Comparison of ENCODE assay signal across 8 cellular contexts in genomic region chr1:211416628-211417323, GRCh38.
DNase-seq lines count a peak whose midpoint lies in the region; ATAC-seq and TF ChIP-seq lines count a peak whose summit lies in the region.
"Not testable (repeated sequence)": the region's sequence is repeated elsewhere in the genome, so short reads cannot be mapped to it uniquely, and the experiment has no call there.

No MANE protein-coding gene starts in this region.

- H3K14ac ChIP-seq in IMR-90 (replicated peaks; ENCODE audit: low read depth, low read length) = not testable (repeated sequence)

- not testable (repeated sequence) for H3K9me1 ChIP-seq in IMR-90 (ENCODE audit: insufficient read depth, low read length)

- H3K27ac ChIP-seq in IMR-90 (ENCODE audit: insufficient read depth, low read length) = peak overlapping the region; percentile 37; the same call in 1 of the 2 replicates
- H3K27ac ChIP-seq in neural progenitor cell = not testable (repeated sequence)

- H3K4me3 ChIP-seq in H7 (ENCODE audit: insufficient read depth, low read depth, low read length) = peak overlapping the region; percentile 14; the same call in 1 of the 2 replicates
- peak overlapping the region; percentile 25 for H3K4me3 ChIP-seq in IMR-90 (ENCODE audit: insufficient read depth, low read depth, low read length)
- peak overlapping the region; percentile 39 for H3K4me3 ChIP-seq in neural progenitor cell

- H3K23ac ChIP-seq in IMR-90 (ENCODE audit: low read depth, low read length) = not testable (repeated sequence)

- H3K4me2 ChIP-seq in IMR-90 (ENCODE audit: low read depth, low read length) (peak overlapping the region; percentile 76), neural progenitor cell (peak overlapping the region; percentile 41)

- H3K4me1 ChIP-seq in IMR-90 (ENCODE audit: control insufficient read depth, insufficient read depth, low read length); neural progenitor cell: not testable (repeated sequence)

- not testable (repeated sequence) for H4K20me1 ChIP-seq in IMR-90 (ENCODE audit: insufficient read depth, low read length); neural progenitor cell (ENCODE audit: low read depth)

- not testable (repeated sequence) for H3K27me3 Mint-ChIP-seq in T-helper 17 cell; activated naive CD8-positive, alpha-beta T cell treated with anti-CD3 and anti-CD28 coated beads, Interleukin-2, amount 10 ng/mL, durations not matched to agents 7 days and 5 days; neural progenitor cell (ENCODE audit: insufficient read depth, low read depth)

- H3K36me3 ChIP-seq in H7 (replicated peaks; ENCODE audit: control insufficient read depth, insufficient read depth, low read length); IMR-90 (ENCODE audit: control insufficient read depth, insufficient read depth, low read length); neural progenitor cell: not testable (repeated sequence)

- H3K4me3 Mint-ChIP-seq in T-helper 17 cell (peak overlapping the region; percentile 80), neural progenitor cell (peak overlapping the region; percentile 41)
- peak overlapping the region; percentile 60 for H3K4me3 Mint-ChIP-seq in activated naive CD8-positive, alpha-beta T cell treated with anti-CD3 and anti-CD28 coated beads, Interleukin-2, amount 10 ng/mL, durations not matched to agents 7 days and 5 days

- dilution Hi-C loops in IMR-90 (cut with HindIII; ENCODE audit: low sequenced_read_pairs, unreplicated experiment) = not testable (repeated sequence)

- DNase-seq in ELF-1 (ENCODE audit: low read depth, low spot score) = peak; percentile 64
- DNase-seq in H7 = peak; percentile 64
- DNase-seq in IMR-90 = peak; percentile 71
- peak in 2 of 3 donors; percentile 13 for DNase-seq in T-helper 17 cell
- peak; percentile 59 for DNase-seq in activated naive CD8-positive, alpha-beta T cell treated with anti-CD3 and anti-CD28 coated beads, Interleukin-2, amount 10 ng/mL, durations not matched to agents 7 days and 5 days
- DNase-seq in globus pallidus (ENCODE audit: low spot score) = peak; percentile 1
- peak; percentile 64 for DNase-seq in neural progenitor cell (ENCODE audit: low spot score)
- DNase-seq in stimulated activated naive CD4-positive, alpha-beta T cell treated with Interleukin-2 at 50 U/mL for 16 hours (lab: John Stamatoyannopoulos, UW) = peak; percentile 32

- H3K56ac ChIP-seq in IMR-90 (ENCODE audit: extremely low read depth, insufficient read depth, low read length) = not testable (repeated sequence)

- H4K8ac ChIP-seq in IMR-90 (ENCODE audit: low read depth in 2 of 2, low read length in 2 of 2) = not testable (repeated sequence)

- WGBS in IMR-90 (ENCODE audit: extremely low coverage in 2 of 2, insufficient read length in 1 of 2), 2 experiments = 18% methylated on average over 17 of the region's 46 CpGs; no CpG with 5 or more reads in 1 of the 2 experiments

- H3K9ac ChIP-seq in IMR-90 (ENCODE audit: low read depth, low read length); neural progenitor cell: not testable (repeated sequence)

- H3K27me3 ChIP-seq in H7 (ENCODE audit: control insufficient read depth, insufficient read depth, low read length); IMR-90 (ENCODE audit: control insufficient read depth, insufficient read depth, low read length); neural progenitor cell: not testable (repeated sequence)

- H4K91ac ChIP-seq in IMR-90 (ENCODE audit: insufficient read depth, low read depth, low read length) = not testable (repeated sequence)

- H2AFZ ChIP-seq in IMR-90 (replicated peaks; ENCODE audit: low read length, poor library complexity) = peak overlapping the region; percentile 82
- not testable (repeated sequence) for H2AFZ ChIP-seq in neural progenitor cell (replicated peaks)

- not testable (repeated sequence) for H3K79me1 ChIP-seq in IMR-90 (ENCODE audit: low read depth in 1 of 2, low read length in 2 of 2)

- peak; percentile 66 for ATAC-seq in IMR-90 (ENCODE audit: low read depth)
- ATAC-seq in T-helper 17 cell = peak; percentile 68
- peak; percentile 66 for ATAC-seq in activated naive CD8-positive, alpha-beta T cell treated with anti-CD3 and anti-CD28 coated beads, Interleukin-2, amount 10 ng/mL, durations not matched to agents 7 days and 5 days (ENCODE audit: low read depth)

- not testable (repeated sequence) for BruUV-seq in IMR-90 (replicated peaks; lab: Mats Ljungman, UMichigan)

- not testable (repeated sequence) for TF ChIP-seq RAD21 in IMR-90 (IDR thresholded peaks at IDR 0.05; ENCODE audit: low read length)

- not testable (repeated sequence) for H2AK5ac ChIP-seq in IMR-90 (ENCODE audit: low read depth, low read length)

- intact Hi-C loops in IMR-90 (cut with micrococcal nuclease) = not testable (repeated sequence)

- H2BK20ac ChIP-seq in IMR-90 (ENCODE audit: low read depth, low read length) = not testable (repeated sequence)

- in situ Hi-C loops in IMR-90 (cut with MboI; ENCODE audit: low sequenced_read_pairs) = not testable (repeated sequence)

- H3K79me2 ChIP-seq in neural progenitor cell (ENCODE audit: low read depth) = not testable (repeated sequence)

- H2BK15ac ChIP-seq in IMR-90 (ENCODE audit: low read depth, low read length) = not testable (repeated sequence)

- POLR2A ChIA-PET in IMR-90 (lab: Charles Lee; ENCODE audit: unreplicated experiment) = interaction anchor here (0.6 kb wide), 1 partner anchor 34 kb away, joined by 3 read pairs; no protein-coding TSS in a partner anchor
- POLR2A ChIA-PET in activated naive CD8-positive, alpha-beta T cell treated with anti-CD3 and anti-CD28 coated beads, Interleukin-2, amount 10 ng/mL, durations not matched to agents 7 days and 5 days (lab: Charles Lee) = interaction anchor here (1.2 kb wide), 1 partner anchor 86 kb away, joined by 3 read pairs; no protein-coding TSS in a partner anchor

- H2BK120ac ChIP-seq in IMR-90 (ENCODE audit: low read depth, low read length) = not testable (repeated sequence)

- TF ChIP-seq CTCF in IMR-90 (conservative IDR thresholded peaks at IDR 0.05; ENCODE audit: low read depth, low read length); neural progenitor cell (IDR thresholded peaks at IDR 0.05): not testable (repeated sequence)

- H3K27ac Mint-ChIP-seq in T-helper 17 cell = peak overlapping the region; percentile 75
- not testable (repeated sequence) for H3K27ac Mint-ChIP-seq in activated naive CD8-positive, alpha-beta T cell treated with anti-CD3 and anti-CD28 coated beads, Interleukin-2, amount 10 ng/mL, durations not matched to agents 7 days and 5 days; neural progenitor cell

- H3F3A ChIP-seq in neural progenitor cell (ENCODE audit: low read depth) = not testable (repeated sequence)

- H3K4ac ChIP-seq in IMR-90 (ENCODE audit: low read depth, low read length) = not testable (repeated sequence)

- not testable (repeated sequence) for H3K9me3 Mint-ChIP-seq in activated naive CD8-positive, alpha-beta T cell treated with anti-CD3 and anti-CD28 coated beads, Interleukin-2, amount 10 ng/mL, durations not matched to agents 7 days and 5 days
- peaks cover 31% of the 10 kb centered on the region for H3K9me3 Mint-ChIP-seq in neural progenitor cell

- H3K4me1 Mint-ChIP-seq in T-helper 17 cell = peaks cover 10% of the 10 kb centered on the region
- H3K4me1 Mint-ChIP-seq in activated naive CD8-positive, alpha-beta T cell treated with anti-CD3 and anti-CD28 coated beads, Interleukin-2, amount 10 ng/mL, durations not matched to agents 7 days and 5 days = peaks cover 15% of the 10 kb centered on the region
- H3K4me1 Mint-ChIP-seq in neural progenitor cell = not testable (repeated sequence)

- H2AK9ac ChIP-seq in IMR-90 (replicated peaks; ENCODE audit: low read depth, low read length, poor library complexity) = not testable (repeated sequence)

- TF ChIP-seq POLR2A in IMR-90 (IDR thresholded peaks at IDR 0.05; ENCODE audit: low read depth, low read length) = not testable (repeated sequence)

- not testable (repeated sequence) for H2BK5ac ChIP-seq in IMR-90 (ENCODE audit: low read depth, low read length, poor library complexity, severe bottlenecking)

- CTCF ChIA-PET in IMR-90 (lab: Yijun Ruan, JAX) = not testable (repeated sequence)

- H4K5ac ChIP-seq in IMR-90 (ENCODE audit: low read depth, low read length) = not testable (repeated sequence)

- H3K9me3 ChIP-seq in IMR-90 (ENCODE audit: control insufficient read depth, insufficient read depth, low read length); T-helper 17 cell (ENCODE audit: control insufficient read depth, low read length, poor library complexity, severe bottlenecking); neural progenitor cell (ENCODE audit: low read depth): not testable (repeated sequence)

- not testable (repeated sequence) for H3K36me3 Mint-ChIP-seq in T-helper 17 cell (ENCODE audit: low read depth); activated naive CD8-positive, alpha-beta T cell treated with anti-CD3 and anti-CD28 coated beads, Interleukin-2, amount 10 ng/mL, durations not matched to agents 7 days and 5 days; neural progenitor cell

- not testable (repeated sequence) for H3K18ac ChIP-seq in IMR-90 (ENCODE audit: low read depth, low read length)

TF ChIP-seq in IMR-90, 13 proteins besides CTCF, POLR2A, EP300 and RAD21:
- peak; percentile 65; the same call in 1 of the 2 replicates for TF ChIP-seq BHLHE40 (IDR thresholded peaks at IDR 0.05; ENCODE audit: low read depth, low read length)
- TF ChIP-seq USF2 (IDR thresholded peaks at IDR 0.05; ENCODE audit: low read depth, low read length) = peak; percentile 49; the same call in 1 of the 2 replicates

Comparison
In these comparisons a context has a peak if more than half of its experiments do, and no peak if none do; other contexts are left out.
1. DNase-seq: peak in every context shown above with its lines; median percentile 71 in IMR-90; 64 in ELF-1; 64 in H7; 64 in neural progenitor cell; 59 in activated naive CD8-positive, alpha-beta T cell treated with anti-CD3 and anti-CD28 coated beads, Interleukin-2, amount 10 ng/mL, durations not matched to agents 7 days and 5 days; 32 in stimulated activated naive CD4-positive, alpha-beta T cell treated with Interleukin-2 at 50 U/mL for 16 hours; 13 in T-helper 17 cell; 1 in globus pallidus.